In the genomic region with DNA sequence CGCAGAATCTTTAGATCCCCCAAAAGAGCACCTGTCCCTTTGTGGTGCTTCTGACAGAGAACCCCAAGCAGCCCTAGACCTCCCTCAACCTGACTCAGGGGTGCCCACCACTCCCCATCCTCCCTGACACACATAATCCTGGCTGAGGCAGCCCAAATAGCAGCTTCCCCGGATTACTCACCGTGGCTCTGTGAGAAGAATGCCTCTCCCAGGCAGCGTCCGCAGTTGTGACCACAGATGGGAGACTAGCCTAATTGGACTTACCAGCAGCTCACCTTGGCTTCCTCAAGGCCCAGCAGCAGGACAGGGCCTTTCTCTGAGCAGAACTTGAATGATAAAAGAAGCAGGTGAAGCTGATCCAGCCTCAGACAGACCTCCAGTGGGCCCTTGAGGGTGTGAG, we compare ENCODE assay signal across 22 cellular contexts. TPM values are rescaled to one million over a fixed set of nuclear protein-coding genes. Genes with fewer than 3 reads are reported as not detected.
DNase-seq lines count a peak whose midpoint lies in the region; ATAC-seq and TF ChIP-seq lines count a peak whose summit lies in the region.
"Had no signal": no experiment of that assay in that cellular context is flagged by ENCODE, and none has a peak within 500 bp of the region (broad histone marks: within the 10 kb centered on the region; RNA-seq: fewer than 3 reads in every experiment).

No MANE protein-coding gene starts in this region.

- in situ Hi-C loops in gastrocnemius medialis (cut with MboI; ENCODE audit: low sequenced_read_pairs in 4 of 4) = no loop called here
- in situ Hi-C loops in HAP-1 (cut with MboI; ENCODE audit: low sequenced_read_pairs) = no loop called here

- H3K27me3 ChIP-seq in SK-N-SH (ENCODE audit: insufficient read depth) (no peaks in the 10 kb centered on the region), gastrocnemius medialis (no peaks in the 10 kb centered on the region), HAP-1 (ENCODE audit: low read depth) (no peaks in the 10 kb centered on the region)
- H3K27me3 ChIP-seq: suprapubic skin had no signal

- H3K9me3 ChIP-seq in SK-N-SH (no peaks in the 10 kb centered on the region), gastrocnemius medialis (no peaks in the 10 kb centered on the region), HAP-1 (no peaks in the 10 kb centered on the region)
- H3K9me3 ChIP-seq: suprapubic skin had no signal

- CTCF ChIA-PET in SK-N-SH (lab: Yijun Ruan, JAX) = no interaction called here

- H3K4me3 Mint-ChIP-seq in activated T-cell treated with anti-CD3 and anti-CD28 coated beads, Interleukin-2, amount 50 U/mL, for 24 hours = no peak overlapping the region
- no peak overlapping the region for H3K4me3 Mint-ChIP-seq in activated naive CD8-positive, alpha-beta T cell treated with anti-CD3 and anti-CD28 coated beads for 36 hours
- H3K4me3 Mint-ChIP-seq: CD4-positive, alpha-beta memory T cell; mesothelial cell of epicardium had no signal

- whole genome bisulfite sequencing in SK-N-SH (ENCODE audit: low lambda C conversion rate) = 71% methylated on average over 5 of the region's 5 CpGs

- peaks cover 0 to 7% of the 10 kb centered on the region in 2 experiments; a peak in 1 of 4 replicates for H3K4me1 ChIP-seq in SK-N-SH (ENCODE audit: control insufficient read depth in 1 of 2, insufficient read depth in 2 of 2, low read depth in 1 of 2, low read length in 1 of 2)
- no peaks in the 10 kb centered on the region for H3K4me1 ChIP-seq in gastrocnemius medialis
- H3K4me1 ChIP-seq in HAP-1 = no peaks in the 10 kb centered on the region
- H3K4me1 ChIP-seq: suprapubic skin had no signal

- H3K27ac Mint-ChIP-seq in activated T-cell treated with anti-CD3 and anti-CD28 coated beads, Interleukin-2, amount 50 U/mL, for 24 hours = peak overlapping the region; percentile 24
- H3K27ac Mint-ChIP-seq in activated naive CD8-positive, alpha-beta T cell treated with anti-CD3 and anti-CD28 coated beads for 36 hours = no peak overlapping the region
- H3K27ac Mint-ChIP-seq: activated T-helper 2 cell treated with anti-CD3 and anti-CD28 coated beads, Interferon-gamma antibody, Interleukin-2, Interleukin-4, amounts not matched to agents 10 μg/mL and 5 μg/mL and 100 μg/mL, durations not matched to agents 14 hours and 24 hours and 36 hours had no signal

- TF ChIP-seq POLR2A in gastrocnemius medialis (IDR thresholded peaks at IDR 0.05) = no peak

- no peaks in the 10 kb centered on the region for H3K9me2 ChIP-seq in SK-N-SH

- H3K36me3 Mint-ChIP-seq in activated T-cell treated with anti-CD3 and anti-CD28 coated beads, Interleukin-2, amount 50 U/mL, for 24 hours (ENCODE audit: low read depth) = peaks cover 28% of the 10 kb centered on the region
- H3K36me3 Mint-ChIP-seq in activated naive CD8-positive, alpha-beta T cell treated with anti-CD3 and anti-CD28 coated beads for 36 hours = no peaks in the 10 kb centered on the region

- no peaks in the 10 kb centered on the region for H3K9me3 Mint-ChIP-seq in activated T-cell treated with anti-CD3 and anti-CD28 coated beads, Interleukin-2, amount 50 U/mL, for 24 hours
- H3K9me3 Mint-ChIP-seq in activated naive CD8-positive, alpha-beta T cell treated with anti-CD3 and anti-CD28 coated beads for 36 hours = no peaks in the 10 kb centered on the region
- H3K9me3 Mint-ChIP-seq: activated T-helper 2 cell treated with anti-CD3 and anti-CD28 coated beads, Interferon-gamma antibody, Interleukin-2, Interleukin-4, amounts not matched to agents 10 μg/mL and 5 μg/mL and 100 μg/mL, durations not matched to agents 14 hours and 24 hours and 36 hours; CD4-positive, alpha-beta memory T cell; mesothelial cell of epicardium had no signal

- H3K27ac ChIP-seq in SK-N-SH (ENCODE audit: low read depth in 2 of 2, low read length in 1 of 2) = no peak overlapping the region
- H3K27ac ChIP-seq in gastrocnemius medialis = no peak overlapping the region
- H3K27ac ChIP-seq: 22Rv1, suprapubic skin had no signal

- peaks cover 5% of the 10 kb centered on the region for H3K4me1 Mint-ChIP-seq in activated T-cell treated with anti-CD3 and anti-CD28 coated beads, Interleukin-2, amount 50 U/mL, for 24 hours (ENCODE audit: low read depth)
- H3K4me1 Mint-ChIP-seq in activated naive CD8-positive, alpha-beta T cell treated with anti-CD3 and anti-CD28 coated beads for 36 hours = no peaks in the 10 kb centered on the region

- no peak overlapping the region for H3K4me3 ChIP-seq in SK-N-SH (ENCODE audit: low read depth in 2 of 2, low read length in 1 of 2)
- H3K4me3 ChIP-seq in gastrocnemius medialis = no peak overlapping the region
- H3K4me3 ChIP-seq in HAP-1 = no peak overlapping the region
- H3K4me3 ChIP-seq: suprapubic skin had no signal

- H3K36me3 ChIP-seq in SK-N-SH (replicated peaks in 1 of 2; ENCODE audit: control insufficient read depth in 1 of 2, insufficient read depth in 2 of 2, low read length in 1 of 2) (no peaks in the 10 kb centered on the region), gastrocnemius medialis (peaks cover 0 to 12% of the 10 kb centered on the region in 2 donors), HAP-1 (replicated peaks) (no peaks in the 10 kb centered on the region)

- no peaks in the 10 kb centered on the region for H3K27me3 Mint-ChIP-seq in activated T-cell treated with anti-CD3 and anti-CD28 coated beads, Interleukin-2, amount 50 U/mL, for 24 hours
- H3K27me3 Mint-ChIP-seq in activated naive CD8-positive, alpha-beta T cell treated with anti-CD3 and anti-CD28 coated beads for 36 hours = no peaks in the 10 kb centered on the region
- H3K27me3 Mint-ChIP-seq: CD4-positive, alpha-beta memory T cell had no signal

- H3K9ac ChIP-seq in SK-N-SH = no peak overlapping the region

- peaks cover 20% of the 10 kb centered on the region for H3F3A ChIP-seq in SK-N-SH (replicated peaks; ENCODE audit: insufficient read depth)

- H3K4me2 ChIP-seq in SK-N-SH = no peak overlapping the region

- no peak for DNase-seq in activated T-cell treated with anti-CD3 and anti-CD28 coated beads, Interleukin-2, amount 50 U/mL, for 24 hours
- DNase-seq in activated T-cell treated with anti-CD3 and anti-CD28 coated beads for 4 hours (no peak), SK-N-SH (no peak), fibroblast of peridontal ligament (ENCODE audit: extremely low read depth) (peak; percentile 21), gastrocnemius medialis (no peak), HAP-1 (ENCODE audit: low spot score in 2 of 2) (no peak)
- DNase-seq in activated naive CD8-positive, alpha-beta T cell treated with anti-CD3 and anti-CD28 coated beads for 36 hours = no peak
- DNase-seq: activated CD4-positive, alpha-beta T cell treated with anti-CD3 and anti-CD28 coated beads for 1 hour; amygdala; CD4-positive, alpha-beta memory T cell; cerebellar nuclear complex; effector memory CD4-positive, alpha-beta T cell; H7; KBM-7; left cardiac atrium; NCI-H2081; NCI-H524 had no signal

- ATAC-seq in gastrocnemius medialis (no peak), HG03378 (IDR thresholded peaks at IDR 0.05; ENCODE audit: unreplicated experiment) (no peak)
- ATAC-seq: left cardiac atrium had no signal

- TF ChIP-seq EP300 in SK-N-SH (IDR thresholded peaks at IDR 0.05; ENCODE audit: borderline replicate concordance in 1 of 2, low read depth in 1 of 2, low read length in 1 of 2) = no peak

- POLR2A ChIA-PET in SK-N-SH (lab: Yijun Ruan, JAX) = no interaction called here

- intact Hi-C loops in gastrocnemius medialis (cut with DNase I; ENCODE audit: low total_unique reads) = no loop called here

- no peaks in the 10 kb centered on the region for H4K20me1 ChIP-seq in SK-N-SH (ENCODE audit: insufficient read depth)

- no peak for TF ChIP-seq CTCF in SK-N-SH (IDR thresholded peaks at IDR 0.05)
- TF ChIP-seq CTCF in gastrocnemius medialis (IDR thresholded peaks at IDR 0.05 in 4 of 5, conservative IDR thresholded peaks at IDR 0.05 in 1 of 5) = no peak

- no peak overlapping the region for H2AFZ ChIP-seq in SK-N-SH (ENCODE audit: low read depth)

- H3K79me2 ChIP-seq in SK-N-SH (ENCODE audit: insufficient read depth) = no peaks in the 10 kb centered on the region

- TF ChIP-seq RAD21 in SK-N-SH (IDR thresholded peaks at IDR 0.05; ENCODE audit: low read length) = no peak

TF ChIP-seq in SK-N-SH, 30 proteins besides CTCF, POLR2A, EP300 and RAD21:
- no peak for TF ChIP-seq POLR2AphosphoS5 (IDR thresholded peaks at IDR 0.05; ENCODE audit: low read depth, low read length)
- no peak for TF ChIP-seq EZH2phosphoT487 (IDR thresholded peaks at IDR 0.05; ENCODE audit: borderline replicate concordance, low read depth)
- TF ChIP-seq FOXJ3 (CRISPR knock-in tag; IDR thresholded peaks at IDR 0.05) = no peak
- no peak for TF ChIP-seq MEF2A (IDR thresholded peaks at IDR 0.05; ENCODE audit: borderline replicate concordance, low read depth)
- no peak for TF ChIP-seq GABPA (IDR thresholded peaks at IDR 0.05; ENCODE audit: low read depth)
- peak; percentile 18; the same call in 1 of the 2 replicates for TF ChIP-seq TCF12 (IDR thresholded peaks at IDR 0.05)

RNA-seq across cellular contexts. Expression of gene ODAPH, which starts 10.3 kb away (rescaled TPM):
- 0.03 and 0.19 TPM in 2 replicates for polyA plus RNA-seq in SK-N-SH (2012; rRNA removed)
- polyA plus RNA-seq in SK-N-SH (2012; cell fraction: cytosol; rRNA removed) = 0.30 and 0.33 TPM in 2 replicates
- 0.13 TPM in 1 of 2 replicates, not detected in the other for polyA plus RNA-seq in SK-N-SH (2012; cell fraction: nucleus; rRNA removed)
- total RNA-seq in gastrocnemius medialis = not detected
- not detected for total RNA-seq in activated naive CD8-positive, alpha-beta T cell treated with anti-CD3 and anti-CD28 coated beads for 36 hours
- total RNA-seq: activated T-helper 2 cell treated with anti-CD3 and anti-CD28 coated beads, Interferon-gamma antibody, Interleukin-2, Interleukin-4, amounts not matched to agents 10 μg/mL and 5 μg/mL and 100 μg/mL, durations not matched to agents 14 hours and 24 hours and 36 hours; CD4-positive, alpha-beta memory T cell; H7; left cardiac atrium had no signal
- polyA plus RNA-seq: CD4-positive, alpha-beta memory T cell had no signal

RNA-seq across cellular contexts. Expression of gene THAP6, which starts 31.3 kb away (rescaled TPM):
- polyA plus RNA-seq in SK-N-SH (2012; rRNA removed) = 6.9 and 9.6 TPM in 2 replicates
- 5.8 and 7.2 TPM in 2 replicates for polyA plus RNA-seq in SK-N-SH (2012; cell fraction: cytosol; rRNA removed)
- 13.3 and 31.3 TPM in 2 replicates for polyA plus RNA-seq in SK-N-SH (2012; cell fraction: nucleus; rRNA removed)
- 10 to 100 TPM in 3 of 4 donors, 1 to 10 TPM in 1; 6.0 to 27.3 (median 13.9) TPM for total RNA-seq in gastrocnemius medialis
- total RNA-seq in activated naive CD8-positive, alpha-beta T cell treated with anti-CD3 and anti-CD28 coated beads for 36 hours = 10 to 100 TPM; 16.2 to 21.1 TPM

RNA-seq across cellular contexts. Expression of gene RCHY1, which starts 31.3 kb away (rescaled TPM):
- 13.5 and 17.4 TPM in 2 replicates for polyA plus RNA-seq in SK-N-SH (2012; rRNA removed)
- 29.3 and 36.9 TPM in 2 replicates for polyA plus RNA-seq in SK-N-SH (2012; cell fraction: cytosol; rRNA removed)
- polyA plus RNA-seq in SK-N-SH (2012; cell fraction: nucleus; rRNA removed) = 4.1 and 14.0 TPM in 2 replicates
- 10 to 100 TPM; 14.0 to 18.7 (median 15.8) TPM for total RNA-seq in gastrocnemius medialis
- 10 to 100 TPM; 29.9 to 32.4 TPM for total RNA-seq in activated naive CD8-positive, alpha-beta T cell treated with anti-CD3 and anti-CD28 coated beads for 36 hours
